In genomic region chr2:64988420-64989125, GRCh38 we compare ENCODE assay signal across 8 cellular contexts. TPM values are rescaled to one million over a fixed set of nuclear protein-coding genes. Genes with fewer than 3 reads are reported as not detected.
DNase-seq lines count a peak whose midpoint lies in the region; ATAC-seq, FAIRE-seq and TF ChIP-seq lines count a peak whose summit lies in the region.

No MANE protein-coding gene starts in this region.

- H3K4me1 ChIP-seq in cardiac muscle cell (ENCODE audit: low read depth) (peaks cover 4% of the 10 kb centered on the region), parathyroid adenoma (no peaks in the 10 kb centered on the region)

- TF ChIP-seq CTCF in cardiac muscle cell (IDR thresholded peaks at IDR 0.05; ENCODE audit: low read depth, low read length) (peak; percentile 47), parathyroid adenoma (IDR thresholded peaks at IDR 0.05) (peak; percentile 48)

- peaks cover 25 to 36% (median 27%) of the 10 kb centered on the region in 3 donors for H3K4me1 Mint-ChIP-seq in IgD-negative memory B cell

- no peaks in the 10 kb centered on the region for H3K9me3 Mint-ChIP-seq in IgD-negative memory B cell
- H3K9me3 Mint-ChIP-seq in activated naive CD4-positive, alpha-beta T cell treated with anti-CD3 and anti-CD28 coated beads, Interleukin-2, amount 50 U/mL, for 72 hours, result no peaks in the 10 kb centered on the region

- no peaks in the 10 kb centered on the region for H3K9me3 ChIP-seq in cardiac muscle cell (ENCODE audit: low read depth)
- no peaks in the 10 kb centered on the region for H3K9me3 ChIP-seq in parathyroid adenoma (ENCODE audit: control insufficient read depth, low read length)

- peak overlapping the region in 1 of 3 donors; percentile 48 for H3K27ac Mint-ChIP-seq in IgD-negative memory B cell
- H3K27ac Mint-ChIP-seq in activated naive CD4-positive, alpha-beta T cell treated with anti-CD3 and anti-CD28 coated beads, Interleukin-2, amount 50 U/mL, for 72 hours, result peak overlapping the region; percentile 3 to 92

- peak overlapping the region; percentile 86 for H3K27ac ChIP-seq in cardiac muscle cell
- peak overlapping the region; percentile 66 for H3K27ac ChIP-seq in parathyroid adenoma

- H3K27me3 Mint-ChIP-seq in IgD-negative memory B cell, result no peaks in the 10 kb centered on the region

- peaks cover 2% of the 10 kb centered on the region for H3K36me3 Mint-ChIP-seq in IgD-negative memory B cell
- peaks cover 9 to 23% of the 10 kb centered on the region in 2 donors for H3K36me3 Mint-ChIP-seq in activated naive CD4-positive, alpha-beta T cell treated with anti-CD3 and anti-CD28 coated beads, Interleukin-2, amount 50 U/mL, for 72 hours

- H3K4me2 ChIP-seq in parathyroid adenoma (ENCODE audit: low read length), result peak overlapping the region; percentile 93

- no peaks in the 10 kb centered on the region for H3K36me3 ChIP-seq in cardiac muscle cell
- no peaks in the 10 kb centered on the region for H3K36me3 ChIP-seq in parathyroid adenoma (ENCODE audit: control insufficient read depth, insufficient read depth, low read length)

- DNase-seq in Daoy (ENCODE audit: low read depth) (peak; percentile 91), SK-MEL-5 (ENCODE audit: low read depth, low spot score) (peak; percentile 95), cardiac muscle cell (ENCODE audit: low read depth in 1 of 2, low spot score in 1 of 2) (peak; percentile 80 to 90), urothelium cell line (ENCODE audit: low spot score) (peak; percentile 92)
- DNase-seq in activated naive CD4-positive, alpha-beta T cell treated with anti-CD3 and anti-CD28 coated beads, Interleukin-2, amount 50 U/mL, for 72 hours (ENCODE audit: low spot score in 2 of 2), result peak; percentile 69 to 84

- peak overlapping the region; percentile 57 to 96 (median 84) for H3K4me3 Mint-ChIP-seq in IgD-negative memory B cell

- FAIRE-seq in urothelium cell line (lab: Jason Lieb, UNC), result no peak

- H3K4me3 ChIP-seq in cardiac muscle cell, result peak overlapping the region; percentile 82
- H3K4me3 ChIP-seq in parathyroid adenoma (ENCODE audit: low read depth, low read length), result peak overlapping the region; percentile 73

- in situ Hi-C loops in SK-MEL-5 (cut with HindIII; ENCODE audit: low pct_unique_long_range_greater_than_20kb, low sequenced_read_pairs), result no loop called here

- no peaks in the 10 kb centered on the region for H3K79me2 ChIP-seq in parathyroid adenoma

- peak overlapping the region; percentile 95 for H2AFZ ChIP-seq in parathyroid adenoma

- peaks cover 46% of the 10 kb centered on the region for H3K27me3 ChIP-seq in cardiac muscle cell
- H3K27me3 ChIP-seq in parathyroid adenoma (ENCODE audit: control insufficient read depth, insufficient read depth, low read length), result no peaks in the 10 kb centered on the region

- peak overlapping the region; percentile 85 for H3K9ac ChIP-seq in parathyroid adenoma

- peak; percentile 32 for ATAC-seq in GM21526 (IDR thresholded peaks at IDR 0.05; ENCODE audit: low FRiP score, unreplicated experiment)
- ATAC-seq in activated naive CD4-positive, alpha-beta T cell treated with anti-CD3 and anti-CD28 coated beads, Interleukin-2, amount 50 U/mL, for 72 hours, result peak; percentile 50 to 71

RNA-seq across cellular contexts. Expression of gene SLC1A4, which starts 0.6 kb away (rescaled TPM):
- total RNA-seq in Daoy (2014; rRNA removed; shearing (Covaris generic)), result 13.3 and 14.0 TPM in 2 replicates
- polyA plus RNA-seq in IgD-negative memory B cell (3.6 TPM), cardiac muscle cell (34.2 and 37.1 TPM in 2 replicates)
- total RNA-seq in SK-MEL-5 (2014; rRNA removed; shearing (Covaris generic)), result 704 and 722 TPM in 2 replicates
- polyA plus RNA-seq in SK-MEL-5 (2015; cell fraction: cytosol; rRNA removed), result 500 and 630 TPM in 2 replicates
- polyA plus RNA-seq in SK-MEL-5 (2015; cell fraction: nucleus; rRNA removed), result 290 and 296 TPM in 2 replicates
- 10 to 100 TPM in 1 of 2 donors, 1 to 10 TPM in 1; 4.1 to 16.9 TPM for total RNA-seq in activated naive CD4-positive, alpha-beta T cell treated with anti-CD3 and anti-CD28 coated beads, Interleukin-2, amount 50 U/mL, for 72 hours
- 31.7 and 46.8 TPM in 2 replicates for total RNA-seq in cardiac muscle cell

Comparison
In these comparisons a context has a peak if more than half of its experiments do, and no peak if none do; other contexts are left out.
1. Peak in every context shown above with its lines: DNase-seq, ATAC-seq, H3K4me3 ChIP-seq and H3K27ac ChIP-seq.
2. RNA of gene SLC1A4, which starts 0.6 kb away (total RNA-seq): 704 to 722 TPM in SK-MEL-5; 31.7 to 46.8 TPM in cardiac muscle cell, 4.1 to 16.9 TPM in activated naive CD4-positive, alpha-beta T cell treated with anti-CD3 and anti-CD28 coated beads, Interleukin-2, amount 50 U/mL, for 72 hours and 13.3 to 14.0 TPM in Daoy; every median in the first group is over 10 times any median in the second.